ENCODE assay signal across 1 cellular context in the genomic region with DNA sequence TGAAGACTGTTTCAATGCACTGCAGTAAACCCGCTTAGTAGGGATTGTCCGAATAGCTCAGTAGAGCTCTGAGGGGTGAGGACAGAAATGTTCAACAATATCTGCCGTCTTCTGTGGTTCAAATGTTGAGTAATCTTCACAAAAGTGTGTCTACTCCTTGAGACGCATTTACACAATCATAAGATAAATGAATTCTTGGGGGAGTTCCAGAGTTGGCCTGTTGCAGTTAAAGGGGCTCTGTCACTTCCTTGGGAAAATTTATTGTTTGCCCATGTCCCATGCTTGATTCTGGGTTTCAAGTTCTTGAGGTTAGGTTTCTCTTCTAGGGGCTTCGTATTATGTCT.
TF ChIP-seq lines count a peak whose summit lies in the region.

No MANE protein-coding gene starts in this region.

TF ChIP-seq in GM23338, 12 proteins besides CTCF, POLR2A, EP300 and RAD21 (continued from another document):
- TF ChIP-seq, protein P1, sequence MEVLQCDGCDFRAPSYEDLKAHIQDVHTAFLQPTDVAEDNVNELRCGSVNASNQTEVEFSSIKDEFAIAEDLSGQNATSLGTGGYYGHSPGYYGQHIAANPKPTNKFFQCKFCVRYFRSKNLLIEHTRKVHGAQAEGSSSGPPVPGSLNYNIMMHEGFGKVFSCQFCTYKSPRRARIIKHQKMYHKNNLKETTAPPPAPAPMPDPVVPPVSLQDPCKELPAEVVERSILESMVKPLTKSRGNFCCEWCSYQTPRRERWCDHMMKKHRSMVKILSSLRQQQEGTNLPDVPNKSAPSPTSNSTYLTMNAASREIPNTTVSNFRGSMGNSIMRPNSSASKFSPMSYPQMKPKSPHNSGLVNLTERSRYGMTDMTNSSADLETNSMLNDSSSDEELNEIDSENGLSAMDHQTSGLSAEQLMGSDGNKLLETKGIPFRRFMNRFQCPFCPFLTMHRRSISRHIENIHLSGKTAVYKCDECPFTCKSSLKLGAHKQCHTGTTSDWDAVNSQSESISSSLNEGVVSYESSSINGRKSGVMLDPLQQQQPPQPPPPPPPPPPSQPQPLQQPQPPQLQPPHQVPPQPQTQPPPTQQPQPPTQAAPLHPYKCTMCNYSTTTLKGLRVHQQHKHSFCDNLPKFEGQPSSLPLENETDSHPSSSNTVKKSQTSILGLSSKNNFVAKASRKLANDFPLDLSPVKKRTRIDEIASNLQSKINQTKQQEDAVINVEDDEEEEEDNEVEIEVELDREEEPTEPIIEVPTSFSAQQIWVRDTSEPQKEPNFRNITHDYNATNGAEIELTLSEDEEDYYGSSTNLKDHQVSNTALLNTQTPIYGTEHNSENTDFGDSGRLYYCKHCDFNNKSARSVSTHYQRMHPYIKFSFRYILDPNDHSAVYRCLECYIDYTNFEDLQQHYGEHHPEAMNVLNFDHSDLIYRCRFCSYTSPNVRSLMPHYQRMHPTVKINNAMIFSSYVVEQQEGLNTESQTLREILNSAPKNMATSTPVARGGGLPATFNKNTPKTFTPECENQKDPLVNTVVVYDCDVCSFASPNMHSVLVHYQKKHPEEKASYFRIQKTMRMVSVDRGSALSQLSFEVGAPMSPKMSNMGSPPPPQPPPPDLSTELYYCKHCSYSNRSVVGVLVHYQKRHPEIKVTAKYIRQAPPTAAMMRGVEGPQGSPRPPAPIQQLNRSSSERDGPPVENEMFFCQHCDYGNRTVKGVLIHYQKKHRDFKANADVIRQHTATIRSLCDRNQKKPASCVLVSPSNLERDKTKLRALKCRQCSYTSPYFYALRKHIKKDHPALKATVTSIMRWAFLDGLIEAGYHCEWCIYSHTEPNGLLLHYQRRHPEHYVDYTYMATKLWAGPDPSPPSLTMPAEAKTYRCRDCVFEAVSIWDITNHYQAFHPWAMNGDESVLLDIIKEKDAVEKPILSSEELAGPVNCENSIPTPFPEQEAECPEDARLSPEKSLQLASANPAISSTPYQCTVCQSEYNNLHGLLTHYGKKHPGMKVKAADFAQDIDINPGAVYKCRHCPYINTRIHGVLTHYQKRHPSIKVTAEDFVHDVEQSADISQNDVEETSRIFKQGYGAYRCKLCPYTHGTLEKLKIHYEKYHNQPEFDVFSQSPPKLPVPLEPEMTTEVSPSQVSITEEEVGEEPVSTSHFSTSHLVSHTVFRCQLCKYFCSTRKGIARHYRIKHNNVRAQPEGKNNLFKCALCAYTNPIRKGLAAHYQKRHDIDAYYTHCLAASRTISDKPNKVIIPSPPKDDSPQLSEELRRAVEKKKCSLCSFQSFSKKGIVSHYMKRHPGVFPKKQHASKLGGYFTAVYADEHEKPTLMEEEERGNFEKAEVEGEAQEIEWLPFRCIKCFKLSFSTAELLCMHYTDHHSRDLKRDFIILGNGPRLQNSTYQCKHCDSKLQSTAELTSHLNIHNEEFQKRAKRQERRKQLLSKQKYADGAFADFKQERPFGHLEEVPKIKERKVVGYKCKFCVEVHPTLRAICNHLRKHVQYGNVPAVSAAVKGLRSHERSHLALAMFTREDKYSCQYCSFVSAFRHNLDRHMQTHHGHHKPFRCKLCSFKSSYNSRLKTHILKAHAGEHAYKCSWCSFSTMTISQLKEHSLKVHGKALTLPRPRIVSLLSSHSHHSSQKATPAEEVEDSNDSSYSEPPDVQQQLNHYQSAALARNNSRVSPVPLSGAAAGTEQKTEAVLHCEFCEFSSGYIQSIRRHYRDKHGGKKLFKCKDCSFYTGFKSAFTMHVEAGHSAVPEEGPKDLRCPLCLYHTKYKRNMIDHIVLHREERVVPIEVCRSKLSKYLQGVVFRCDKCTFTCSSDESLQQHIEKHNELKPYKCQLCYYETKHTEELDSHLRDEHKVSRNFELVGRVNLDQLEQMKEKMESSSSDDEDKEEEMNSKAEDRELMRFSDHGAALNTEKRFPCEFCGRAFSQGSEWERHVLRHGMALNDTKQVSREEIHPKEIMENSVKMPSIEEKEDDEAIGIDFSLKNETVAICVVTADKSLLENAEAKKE (CRISPR knock-in tag; IDR thresholded peaks at IDR 0.05) = no peak
- TF ChIP-seq, protein P2, sequence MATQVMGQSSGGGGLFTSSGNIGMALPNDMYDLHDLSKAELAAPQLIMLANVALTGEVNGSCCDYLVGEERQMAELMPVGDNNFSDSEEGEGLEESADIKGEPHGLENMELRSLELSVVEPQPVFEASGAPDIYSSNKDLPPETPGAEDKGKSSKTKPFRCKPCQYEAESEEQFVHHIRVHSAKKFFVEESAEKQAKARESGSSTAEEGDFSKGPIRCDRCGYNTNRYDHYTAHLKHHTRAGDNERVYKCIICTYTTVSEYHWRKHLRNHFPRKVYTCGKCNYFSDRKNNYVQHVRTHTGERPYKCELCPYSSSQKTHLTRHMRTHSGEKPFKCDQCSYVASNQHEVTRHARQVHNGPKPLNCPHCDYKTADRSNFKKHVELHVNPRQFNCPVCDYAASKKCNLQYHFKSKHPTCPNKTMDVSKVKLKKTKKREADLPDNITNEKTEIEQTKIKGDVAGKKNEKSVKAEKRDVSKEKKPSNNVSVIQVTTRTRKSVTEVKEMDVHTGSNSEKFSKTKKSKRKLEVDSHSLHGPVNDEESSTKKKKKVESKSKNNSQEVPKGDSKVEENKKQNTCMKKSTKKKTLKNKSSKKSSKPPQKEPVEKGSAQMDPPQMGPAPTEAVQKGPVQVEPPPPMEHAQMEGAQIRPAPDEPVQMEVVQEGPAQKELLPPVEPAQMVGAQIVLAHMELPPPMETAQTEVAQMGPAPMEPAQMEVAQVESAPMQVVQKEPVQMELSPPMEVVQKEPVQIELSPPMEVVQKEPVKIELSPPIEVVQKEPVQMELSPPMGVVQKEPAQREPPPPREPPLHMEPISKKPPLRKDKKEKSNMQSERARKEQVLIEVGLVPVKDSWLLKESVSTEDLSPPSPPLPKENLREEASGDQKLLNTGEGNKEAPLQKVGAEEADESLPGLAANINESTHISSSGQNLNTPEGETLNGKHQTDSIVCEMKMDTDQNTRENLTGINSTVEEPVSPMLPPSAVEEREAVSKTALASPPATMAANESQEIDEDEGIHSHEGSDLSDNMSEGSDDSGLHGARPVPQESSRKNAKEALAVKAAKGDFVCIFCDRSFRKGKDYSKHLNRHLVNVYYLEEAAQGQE (IDR thresholded peaks at IDR 0.05; ENCODE audit: unreplicated experiment) = no peak
- TF ChIP-seq EZH2phosphoT487 (IDR thresholded peaks at IDR 0.05; ENCODE audit: unreplicated experiment) (no peak), NANOG (IDR thresholded peaks at IDR 0.05; ENCODE audit: borderline replicate concordance) (no peak)
